Comparison of ENCODE assay signal across 1 cellular context in the genomic region with DNA sequence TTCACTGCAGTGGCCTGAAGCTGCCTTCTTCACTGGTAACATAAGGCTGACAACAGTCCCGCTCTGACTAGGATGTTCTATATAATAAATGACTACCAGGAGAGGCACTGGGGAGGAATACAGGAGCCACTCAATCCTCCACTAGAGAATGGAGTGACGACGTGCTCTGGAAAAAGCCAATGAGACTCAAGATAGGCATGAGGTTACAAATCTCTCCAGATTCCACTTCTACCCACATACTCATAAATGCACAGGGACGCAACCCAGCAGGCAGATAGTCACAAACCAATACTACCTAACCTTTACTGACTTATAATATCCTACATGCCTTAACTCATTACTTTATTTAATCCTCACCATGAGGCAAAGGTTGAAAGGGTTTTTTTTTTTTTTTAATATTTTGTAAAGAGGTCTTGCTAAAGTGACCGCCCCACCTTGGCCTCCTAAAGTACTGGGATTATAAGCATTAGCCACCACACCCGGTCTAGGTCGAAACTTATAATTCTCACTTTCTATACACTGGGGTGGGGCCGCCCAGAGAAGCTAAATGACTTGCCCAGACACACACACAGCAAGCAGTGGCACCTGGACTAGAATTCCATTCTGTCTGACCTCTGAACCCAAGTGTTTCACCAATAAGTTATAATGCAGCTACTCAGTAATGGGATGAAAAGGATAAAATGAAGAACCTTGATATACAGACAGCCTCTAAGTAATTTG.
TF ChIP-seq lines count a peak whose summit lies in the region.

No MANE protein-coding gene starts in this region.

TF ChIP-seq in GM12878, 131 proteins besides CTCF, POLR2A, EP300 and RAD21:
- TF ChIP-seq NR2C1 (IDR thresholded peaks at IDR 0.05) (peak; percentile 20; the same call in 1 of the 2 replicates), MTA2 (IDR thresholded peaks at IDR 0.05; ENCODE audit: low read depth) (no peak)
